8 cellular contexts compared by ENCODE assay signal in the genomic region with DNA sequence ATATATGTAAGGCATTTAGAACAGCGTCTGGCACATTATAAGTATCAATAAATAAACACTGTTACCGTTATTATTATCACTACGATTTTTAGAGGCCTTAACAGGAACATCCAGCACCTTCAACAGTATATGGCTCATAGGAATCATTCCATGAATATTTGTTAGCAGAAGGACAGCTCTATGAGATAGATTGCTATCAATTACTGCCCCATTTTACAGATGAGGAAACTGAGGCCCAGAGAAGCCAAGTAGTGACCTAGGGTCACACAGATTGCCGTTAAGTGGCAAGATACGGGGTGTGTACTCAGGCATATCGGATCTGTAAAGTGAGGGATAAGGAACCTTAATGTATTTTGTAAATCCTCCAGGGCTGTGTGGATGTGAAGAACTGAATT. TPM values are rescaled to one million over a fixed set of nuclear protein-coding genes. Genes with fewer than 3 reads are reported as not detected.
DNase-seq lines count a peak whose midpoint lies in the region; ATAC-seq, FAIRE-seq and TF ChIP-seq lines count a peak whose summit lies in the region.

No MANE protein-coding gene starts in this region.

- H4K20me1 ChIP-seq in SK-N-SH (ENCODE audit: insufficient read depth) (no peaks in the 10 kb centered on the region; the same call in 1 of the 2 replicates), keratinocyte (ENCODE audit: control insufficient read depth, extremely low read depth, insufficient read depth, low read length) (no peaks in the 10 kb centered on the region)

- no peak for TF ChIP-seq EP300 in SK-N-SH (IDR thresholded peaks at IDR 0.05; ENCODE audit: borderline replicate concordance in 1 of 2, low read depth in 1 of 2, low read length in 1 of 2)

- H3K4me1 Mint-ChIP-seq in activated naive CD8-positive, alpha-beta T cell treated with anti-CD3 and anti-CD28 coated beads, Interleukin-2, amount 10 ng/mL, durations not matched to agents 7 days and 5 days = peaks cover 28% of the 10 kb centered on the region

- POLR2A ChIA-PET in SK-N-SH (lab: Yijun Ruan, JAX) = interaction anchor here (0.6 to 2.7 kb wide), 9 partner anchors 8 to 176 kb away, joined by 3 to 34 read pairs (median 4); a partner anchor contains a TSS
- POLR2A ChIA-PET in activated naive CD8-positive, alpha-beta T cell treated with anti-CD3 and anti-CD28 coated beads, Interleukin-2, amount 10 ng/mL, durations not matched to agents 7 days and 5 days (lab: Charles Lee) = interaction anchor here (0.5 to 2.5 kb wide), 15 partner anchors 12 to 181 kb away, joined by 3 to 16 read pairs (median 3); a partner anchor contains a TSS

- H3K4me3 ChIP-seq in SK-N-SH (ENCODE audit: low read depth in 2 of 2, low read length in 1 of 2) = peak overlapping the region; percentile 68 to 86
- peak overlapping the region; percentile 62 to 91 (median 86) for H3K4me3 ChIP-seq in keratinocyte (ENCODE audit: control insufficient read depth in 2 of 3, extremely low read depth in 1 of 3, insufficient read depth in 2 of 3, low read depth in 1 of 3, low read length in 3 of 3)
- peak overlapping the region; percentile 89 to 96 for H3K4me3 ChIP-seq in stomach smooth muscle (ENCODE audit: low read length in 2 of 2)

- dilution Hi-C loops in keratinocyte (cut with MboI; ENCODE audit: extremely low pct_ligation_motif_present, low sequenced_read_pairs) = no loop called here

- no peak for DNase-seq in SK-N-SH
- DNase-seq in activated naive CD8-positive, alpha-beta T cell treated with anti-CD3 and anti-CD28 coated beads, Interleukin-2, amount 10 ng/mL, durations not matched to agents 7 days and 5 days = no peak
- DNase-seq in keratinocyte (ENCODE audit: low read depth, low spot score) = no peak
- DNase-seq in NCI-H82 treated with DMSO at 0.1 percent for 48 hours (lab: John Stamatoyannopoulos, UW; ENCODE audit: unreplicated experiment) = no peak
- no peak for DNase-seq in NCI-H2171 treated with DMSO at 0.1 percent for 48 hours (lab: John Stamatoyannopoulos, UW)
- DNase-seq in left lobe of liver (ENCODE audit: low spot score) = no peak

- no peaks in the 10 kb centered on the region for H3K9me3 Mint-ChIP-seq in activated naive CD8-positive, alpha-beta T cell treated with anti-CD3 and anti-CD28 coated beads, Interleukin-2, amount 10 ng/mL, durations not matched to agents 7 days and 5 days

- H3F3A ChIP-seq in SK-N-SH (replicated peaks; ENCODE audit: insufficient read depth) = peaks cover 23% of the 10 kb centered on the region

- 54% methylated on average over 6 of the region's 6 CpGs for WGBS in SK-N-SH (ENCODE audit: low lambda C conversion rate)

- H3K79me2 ChIP-seq in SK-N-SH (ENCODE audit: insufficient read depth) (peaks cover 44% of the 10 kb centered on the region), keratinocyte (ENCODE audit: control insufficient read depth, insufficient read depth, low read length) (peaks cover 32% of the 10 kb centered on the region)

- no peaks in the 10 kb centered on the region for H3K9me2 ChIP-seq in SK-N-SH

- H3K9me3 ChIP-seq in SK-N-SH = no peaks in the 10 kb centered on the region
- H3K9me3 ChIP-seq in keratinocyte (ENCODE audit: control insufficient read depth, low read depth, low read length) = no peaks in the 10 kb centered on the region
- H3K9me3 ChIP-seq in stomach smooth muscle (ENCODE audit: control insufficient read depth in 2 of 2, low read length in 2 of 2) = no peaks in the 10 kb centered on the region

- H3K27ac ChIP-seq in SK-N-SH (ENCODE audit: low read depth in 2 of 2, low read length in 1 of 2) = peak overlapping the region; percentile 39 to 94; a peak in 3 of 4 replicates
- peak overlapping the region; percentile 92 for H3K27ac ChIP-seq in keratinocyte (ENCODE audit: control insufficient read depth, insufficient read depth, low read length)
- H3K27ac ChIP-seq in stomach smooth muscle (ENCODE audit: low read length) = peak overlapping the region; percentile 96

- no peak for TF ChIP-seq RAD21 in SK-N-SH (IDR thresholded peaks at IDR 0.05; ENCODE audit: low read length)

- peaks cover 11% of the 10 kb centered on the region for H3K27me3 Mint-ChIP-seq in activated naive CD8-positive, alpha-beta T cell treated with anti-CD3 and anti-CD28 coated beads, Interleukin-2, amount 10 ng/mL, durations not matched to agents 7 days and 5 days

- no peak for ATAC-seq in SK-N-SH treated with all-trans-retinoic acid at 6 μM for 48 hours
- ATAC-seq in activated naive CD8-positive, alpha-beta T cell treated with anti-CD3 and anti-CD28 coated beads, Interleukin-2, amount 10 ng/mL, durations not matched to agents 7 days and 5 days (ENCODE audit: low read depth) = no peak
- ATAC-seq in left lobe of liver = no peak

- H3K9ac ChIP-seq in SK-N-SH (0 out of 2 replicates have a peak overlapping the region, but pooled peaks have one; percentile 30), keratinocyte (ENCODE audit: control insufficient read depth, extremely low read depth, insufficient read depth, low read length) (peak overlapping the region; percentile 92), stomach smooth muscle (ENCODE audit: low read length in 2 of 2) (peak overlapping the region; percentile 56 to 73)

- H3K4me2 ChIP-seq in SK-N-SH = peak overlapping the region; percentile 67
- H3K4me2 ChIP-seq in keratinocyte (ENCODE audit: control insufficient read depth, extremely low read depth, insufficient read depth, low read depth, low read length) = peak overlapping the region; percentile 69

- CTCF ChIA-PET in SK-N-SH (lab: Yijun Ruan, JAX) = interaction anchor here (0.6 to 10.2 kb wide), 23 partner anchors 12 to 170 kb away, joined by 3 to 186 read pairs (median 5); a partner anchor contains a TSS

- peaks cover 3% of the 10 kb centered on the region for H3K36me3 Mint-ChIP-seq in activated naive CD8-positive, alpha-beta T cell treated with anti-CD3 and anti-CD28 coated beads, Interleukin-2, amount 10 ng/mL, durations not matched to agents 7 days and 5 days

- peak overlapping the region; percentile 100 for H3K4me3 Mint-ChIP-seq in activated naive CD8-positive, alpha-beta T cell treated with anti-CD3 and anti-CD28 coated beads, Interleukin-2, amount 10 ng/mL, durations not matched to agents 7 days and 5 days

- no peak for FAIRE-seq in keratinocyte (lab: Jason Lieb, UNC)

- H3K4me1 ChIP-seq in SK-N-SH (ENCODE audit: control insufficient read depth in 1 of 2, insufficient read depth in 2 of 2, low read depth in 1 of 2, low read length in 1 of 2) = peaks cover 4 to 5% of the 10 kb centered on the region in 2 experiments; a peak in 3 of 4 replicates
- H3K4me1 ChIP-seq in keratinocyte (ENCODE audit: control insufficient read depth, extremely low read depth, insufficient read depth, low read length) = peaks cover 12% of the 10 kb centered on the region
- H3K4me1 ChIP-seq in stomach smooth muscle (ENCODE audit: control insufficient read depth, insufficient read depth, low read length) = peaks cover 19% of the 10 kb centered on the region

- TF ChIP-seq CTCF in SK-N-SH (IDR thresholded peaks at IDR 0.05) (no peak), keratinocyte (optimal IDR thresholded peaks at IDR 0.05 in 1 of 3, IDR thresholded peaks at IDR 0.05 in 1 of 3, conservative IDR thresholded peaks at IDR 0.05 in 1 of 3; ENCODE audit: extremely low read depth in 1 of 3, insufficient read depth in 2 of 3, low read length in 3 of 3) (no peak)

- H3K9me1 ChIP-seq in keratinocyte (ENCODE audit: control insufficient read depth, extremely low read depth, insufficient read depth, low read length) = no peaks in the 10 kb centered on the region

- H2AFZ ChIP-seq in SK-N-SH (ENCODE audit: low read depth) (peak overlapping the region; percentile 78), keratinocyte (ENCODE audit: control insufficient read depth, low read length) (peak overlapping the region; percentile 69)

- H3K27ac Mint-ChIP-seq in activated naive CD8-positive, alpha-beta T cell treated with anti-CD3 and anti-CD28 coated beads, Interleukin-2, amount 10 ng/mL, durations not matched to agents 7 days and 5 days = peak overlapping the region; percentile 100

- H3K36me3 ChIP-seq in SK-N-SH (replicated peaks in 1 of 2; ENCODE audit: control insufficient read depth in 1 of 2, insufficient read depth in 2 of 2, low read length in 1 of 2) (peaks cover 0 to 12% of the 10 kb centered on the region in 2 experiments), keratinocyte (ENCODE audit: control insufficient read depth in 2 of 2, extremely low read depth in 1 of 2, insufficient read depth in 2 of 2, low read length in 2 of 2) (peaks cover 0 to 3% of the 10 kb centered on the region in 2 experiments), stomach smooth muscle (ENCODE audit: control insufficient read depth in 2 of 2, insufficient read depth in 2 of 2, low read length in 2 of 2) (peaks cover 0 to 5% of the 10 kb centered on the region in 2 donors)

- no peaks in the 10 kb centered on the region for H3K27me3 ChIP-seq in SK-N-SH (ENCODE audit: insufficient read depth)
- no peaks in the 10 kb centered on the region for H3K27me3 ChIP-seq in keratinocyte (ENCODE audit: control insufficient read depth, extremely low read depth, insufficient read depth, low read length)
- H3K27me3 ChIP-seq in stomach smooth muscle (ENCODE audit: control insufficient read depth in 1 of 2, insufficient read depth in 2 of 2, low read length in 2 of 2) = no peaks in the 10 kb centered on the region

RNA-seq across cellular contexts. Expression of a gene that starts 0.5 kb away (rescaled TPM):
- 227 and 234 TPM in 2 replicates for polyA plus RNA-seq in SK-N-SH (2012; rRNA removed)
- 116 and 197 TPM in 2 replicates for polyA plus RNA-seq in SK-N-SH (2012; cell fraction: cytosol; rRNA removed)
- 101 and 104 TPM in 2 replicates for polyA plus RNA-seq in SK-N-SH (2012; cell fraction: nucleus; rRNA removed)
- total RNA-seq in activated naive CD8-positive, alpha-beta T cell treated with anti-CD3 and anti-CD28 coated beads, Interleukin-2, amount 10 ng/mL, durations not matched to agents 7 days and 5 days = 10 to 100 TPM; 50.8 to 57.9 TPM
- polyA plus RNA-seq in keratinocyte = 84.8 to 95.4 TPM (median 90.5 TPM) in 3 replicates
- 56.7 TPM for polyA plus RNA-seq in keratinocyte (2011; ENCODE audit: low read depth)
- 48.4 and 89.7 TPM in 2 replicates for polyA plus RNA-seq in keratinocyte (2011; cell fraction: cytosol; rRNA removed)
- polyA plus RNA-seq in keratinocyte (2011; cell fraction: nucleus; rRNA removed) = 43.2 and 46.3 TPM in 2 replicates
- polyA plus RNA-seq in keratinocyte (2012; ENCODE audit: low replicate concordance) = 56.6 and 118 TPM in 2 replicates
- 26.1 to 49.7 TPM (median 35.2 TPM) in 3 replicates for polyA minus RNA-seq in keratinocyte
- 85.6 TPM for polyA minus RNA-seq in keratinocyte (2011; cell fraction: cytosol; rRNA and poly(A)+ RNA removed)
- polyA minus RNA-seq in keratinocyte (2011; cell fraction: nucleus; rRNA and poly(A)+ RNA removed) = 21.6 and 22.6 TPM in 2 replicates
- 25.8 TPM for total RNA-seq in left lobe of liver

RNA-seq across cellular contexts. Expression of a gene that starts 29.4 kb away (rescaled TPM):
- polyA plus RNA-seq in SK-N-SH (2012; rRNA removed) (1.8 and 1.9 TPM in 2 replicates), keratinocyte (not detected in 3 replicates)
- 2.0 TPM in 2 replicates for polyA plus RNA-seq in SK-N-SH (2012; cell fraction: cytosol; rRNA removed)
- 2.2 and 2.8 TPM in 2 replicates for polyA plus RNA-seq in SK-N-SH (2012; cell fraction: nucleus; rRNA removed)
- not detected for total RNA-seq in activated naive CD8-positive, alpha-beta T cell treated with anti-CD3 and anti-CD28 coated beads, Interleukin-2, amount 10 ng/mL, durations not matched to agents 7 days and 5 days
- not detected for polyA plus RNA-seq in keratinocyte (2011; ENCODE audit: low read depth)
- not detected in 2 replicates for polyA plus RNA-seq in keratinocyte (2011; cell fraction: cytosol; rRNA removed)
- polyA plus RNA-seq in keratinocyte (2011; cell fraction: nucleus; rRNA removed) = not detected in 2 replicates
- polyA plus RNA-seq in keratinocyte (2012; ENCODE audit: low replicate concordance) = not detected in 2 replicates
- not detected in 3 replicates for polyA minus RNA-seq in keratinocyte
- not detected for polyA minus RNA-seq in keratinocyte (2011; cell fraction: cytosol; rRNA and poly(A)+ RNA removed)
- not detected in 2 replicates for polyA minus RNA-seq in keratinocyte (2011; cell fraction: nucleus; rRNA and poly(A)+ RNA removed)
- total RNA-seq in left lobe of liver = 1,410 TPM

RNA-seq across cellular contexts. Expression of a gene that starts 30.3 kb away (rescaled TPM):
- polyA plus RNA-seq in SK-N-SH (2012; rRNA removed) = 5.7 and 8.0 TPM in 2 replicates
- polyA plus RNA-seq in SK-N-SH (2012; cell fraction: cytosol; rRNA removed) = 5.4 and 6.0 TPM in 2 replicates
- 10.7 and 15.5 TPM in 2 replicates for polyA plus RNA-seq in SK-N-SH (2012; cell fraction: nucleus; rRNA removed)
- 1 to 10 TPM; 1.4 TPM for total RNA-seq in activated naive CD8-positive, alpha-beta T cell treated with anti-CD3 and anti-CD28 coated beads, Interleukin-2, amount 10 ng/mL, durations not matched to agents 7 days and 5 days
- polyA plus RNA-seq in keratinocyte = 69.9 to 74.2 TPM (median 70.7 TPM) in 3 replicates
- 18.8 TPM for polyA plus RNA-seq in keratinocyte (2011; ENCODE audit: low read depth)
- polyA plus RNA-seq in keratinocyte (2011; cell fraction: cytosol; rRNA removed) = 48.3 and 59.3 TPM in 2 replicates
- 77.8 and 86.7 TPM in 2 replicates for polyA plus RNA-seq in keratinocyte (2011; cell fraction: nucleus; rRNA removed)
- 28.4 and 57.7 TPM in 2 replicates for polyA plus RNA-seq in keratinocyte (2012; ENCODE audit: low replicate concordance)
- 22.9 to 83.6 TPM (median 76.1 TPM) in 3 replicates for polyA minus RNA-seq in keratinocyte
- 32.8 TPM for polyA minus RNA-seq in keratinocyte (2011; cell fraction: cytosol; rRNA and poly(A)+ RNA removed)
- polyA minus RNA-seq in keratinocyte (2011; cell fraction: nucleus; rRNA and poly(A)+ RNA removed) = 44.0 and 80.8 TPM in 2 replicates
- total RNA-seq in left lobe of liver = 2.2 TPM

Comparison
In these comparisons a context has a peak if more than half of its experiments do, and no peak if none do; other contexts are left out.
1. H3K9ac ChIP-seq: peak in every context shown above with its lines; median percentile 92 in keratinocyte; 64 in stomach smooth muscle; 30 in SK-N-SH.
2. RNA of a gene that starts 29.4 kb away (total RNA-seq): 1,410 TPM in left lobe of liver (single experiment); not detected in activated naive CD8-positive, alpha-beta T cell treated with anti-CD3 and anti-CD28 coated beads, Interleukin-2, amount 10 ng/mL, durations not matched to agents 7 days and 5 days; every median in the first group is over 1,000 times any median in the second.
3. Peak in every context shown above with its lines, with median percentiles within 50 percentile points of each other: H3K27ac ChIP-seq and H3K4me3 ChIP-seq.